In genomic region chr13:95523598-95523997, GRCh38 we compare ENCODE assay signal across 18 cellular contexts. TPM values are rescaled to one million over a fixed set of nuclear protein-coding genes. Genes with fewer than 3 reads are reported as not detected.
A peak's percentile ranks its signal among the peaks of the same experiment; 100 is the strongest.
DNase-seq lines count a peak whose midpoint lies in the region; ATAC-seq and TF ChIP-seq lines count a peak whose summit lies in the region.
"Had no signal": no experiment of that assay in that cellular context is flagged by ENCODE, and none has a peak within 500 bp of the region (broad histone marks: within the 10 kb centered on the region; RNA-seq: fewer than 3 reads in every experiment).

No MANE protein-coding gene starts in this region.

- intact Hi-C loops in MCF 10A (cut with micrococcal nuclease) (no loop called here), breast epithelium (cut with DNase I; ENCODE audit: low total_unique reads) (no loop called here), body of pancreas (cut with DNase I) (no loop called here)

- no peak for DNase-seq in MCF 10A (ENCODE audit: unreplicated experiment)
- no peak for DNase-seq in breast epithelium (ENCODE audit: low spot score in 2 of 2)
- no peak for DNase-seq in body of pancreas
- peak; percentile 32 for DNase-seq in epithelial cell of esophagus (ENCODE audit: low read depth)
- DNase-seq: Calu3; CD8-positive, alpha-beta T cell; H7; HFFc6 had no signal

- H3K27ac Mint-ChIP-seq in MCF 10A (ENCODE audit: low read depth, unreplicated experiment): peak overlapping the region; percentile 82
- H3K27ac Mint-ChIP-seq: B cell; CD8-positive, alpha-beta T cell; HFFc6; IgD-negative memory B cell had no signal

- H3K27me3 ChIP-seq in breast epithelium (no peaks in the 10 kb centered on the region), body of pancreas (no peaks in the 10 kb centered on the region)
- H3K27me3 ChIP-seq: BLaER1 treated with 17β-estradiol and CSF1 and Interleukin-3, amounts not matched to agents 10 nM and 100 nM had no signal

- H3K9me3 ChIP-seq in breast epithelium (no peaks in the 10 kb centered on the region), body of pancreas (peaks cover 0 to 4% (median 0%) of the 10 kb centered on the region in 3 donors)

- H3K4me1 ChIP-seq in breast epithelium (no peaks in the 10 kb centered on the region), body of pancreas (peaks cover 19% of the 10 kb centered on the region)
- H3K4me1 ChIP-seq: BLaER1 treated with 17β-estradiol and CSF1 and Interleukin-3, amounts not matched to agents 10 nM and 100 nM had no signal

- 27 to 32% methylated on average over 5 of the region's 5 CpGs for WGBS in body of pancreas, 2 donors

- H3K4me3 ChIP-seq in breast epithelium (no peak overlapping the region), body of pancreas (no peak overlapping the region), epithelial cell of esophagus (ENCODE audit: low read length) (no peak overlapping the region)
- H3K4me3 ChIP-seq: BLaER1 treated with 17β-estradiol and CSF1 and Interleukin-3, amounts not matched to agents 10 nM and 100 nM; GM23338 had no signal

- H3K36me3 ChIP-seq in breast epithelium (no peaks in the 10 kb centered on the region), body of pancreas (replicated peaks in 1 of 2; ENCODE audit: insufficient read depth in 1 of 2, low read depth in 2 of 2) (no peaks in the 10 kb centered on the region)
- H3K36me3 ChIP-seq: BLaER1 treated with 17β-estradiol and CSF1 and Interleukin-3, amounts not matched to agents 10 nM and 100 nM had no signal

- no peak for TF ChIP-seq POLR2A in breast epithelium (IDR thresholded peaks at IDR 0.05)
- TF ChIP-seq POLR2A in body of pancreas (IDR thresholded peaks at IDR 0.05): no peak
- no peak for TF ChIP-seq POLR2A in GM18505 (IDR thresholded peaks at IDR 0.05; ENCODE audit: borderline replicate concordance, extremely low read depth, insufficient read depth, insufficient read length)

- H3K4me1 Mint-ChIP-seq in MCF 10A (ENCODE audit: insufficient read depth, unreplicated experiment): peaks cover 21% of the 10 kb centered on the region
- H3K4me1 Mint-ChIP-seq: B cell, GM23338, IgD-negative memory B cell had no signal

- peak; percentile 50 for ATAC-seq in body of pancreas
- ATAC-seq in HG03095 (IDR thresholded peaks at IDR 0.05; ENCODE audit: unreplicated experiment): no peak
- no peak for ATAC-seq in GM18505 (IDR thresholded peaks at IDR 0.05; ENCODE audit: unreplicated experiment)
- no peak for ATAC-seq in HG02885 (IDR thresholded peaks at IDR 0.05; ENCODE audit: poor library complexity, unreplicated experiment)
- ATAC-seq: CD8-positive, alpha-beta T cell; GM23338; HCT116; HepG2 had no signal

- peaks cover 7% of the 10 kb centered on the region for H3K36me3 Mint-ChIP-seq in MCF 10A (ENCODE audit: insufficient read depth, unreplicated experiment)
- H3K36me3 Mint-ChIP-seq: CD8-positive, alpha-beta T cell; IgD-negative memory B cell had no signal

- no peak overlapping the region for H3K4me3 Mint-ChIP-seq in MCF 10A (ENCODE audit: unreplicated experiment)
- H3K4me3 Mint-ChIP-seq: B cell; CD8-positive, alpha-beta T cell; GM23338; HFFc6; IgD-negative memory B cell had no signal

- H3K9me3 Mint-ChIP-seq in MCF 10A (ENCODE audit: unreplicated experiment): peaks cover 7% of the 10 kb centered on the region
- H3K9me3 Mint-ChIP-seq: GM23338, HFFc6 had no signal

- CTCF ChIA-PET in MCF 10A (lab: Yijun Ruan, JAX): no interaction called here

- POLR2A ChIA-PET in MCF 10A (lab: Yijun Ruan, JAX): interaction anchor here (0.6 to 1.3 kb wide), 8 partner anchors 10 to 1762 kb away, joined by 3 to 7 read pairs (median 3); partner anchors contain the start of gene DNAJC3

- H3K27ac ChIP-seq in breast epithelium (no peak overlapping the region), body of pancreas (no peak overlapping the region)
- H3K27ac ChIP-seq: BLaER1 treated with 17β-estradiol and CSF1 and Interleukin-3, amounts not matched to agents 10 nM and 100 nM had no signal

- H3K27me3 Mint-ChIP-seq in MCF 10A (ENCODE audit: insufficient read depth, unreplicated experiment): no peaks in the 10 kb centered on the region

- TF ChIP-seq CTCF in MCF 10A (IDR thresholded peaks at IDR 0.05; ENCODE audit: unreplicated experiment) (no peak), breast epithelium (IDR thresholded peaks at IDR 0.05) (no peak), body of pancreas (IDR thresholded peaks at IDR 0.05) (no peak), epithelial cell of esophagus (IDR thresholded peaks at IDR 0.05; ENCODE audit: insufficient read depth, low read depth, low read length, missing control alignments) (no peak)

- BruUV-seq in MCF 10A (replicated peaks; lab: Mats Ljungman, UMichigan): no TSS peak

RNA-seq across cellular contexts. Expression of gene CLDN10, which starts 28.9 kb away (rescaled TPM):
- total RNA-seq in MCF 10A (2022) (not detected in 2 replicates), breast epithelium (1 to 10 TPM in 2 of 3 donors, under 1 TPM in 1; 0.64 to 2.0 (median 1.0) TPM), body of pancreas (100 to 1,000 TPM in 1 of 2 donors, 10 to 100 TPM in 1; 72.8 to 228 TPM)
- total RNA-seq: A172; B cell; CD8-positive, alpha-beta T cell; HepG2; HFFc6 had no signal

Comparison
In these comparisons a context has a peak if more than half of its experiments do, and no peak if none do; other contexts are left out.
1. RNA of gene CLDN10, which starts 28.9 kb away (total RNA-seq): 72.8 to 228 TPM in body of pancreas; 0.64 to 2.0 TPM in breast epithelium and not detected in MCF 10A; every median in the first group is over 10 times any median in the second.